Comparison of ENCODE assay signal across 28 cellular contexts in the genomic region with DNA sequence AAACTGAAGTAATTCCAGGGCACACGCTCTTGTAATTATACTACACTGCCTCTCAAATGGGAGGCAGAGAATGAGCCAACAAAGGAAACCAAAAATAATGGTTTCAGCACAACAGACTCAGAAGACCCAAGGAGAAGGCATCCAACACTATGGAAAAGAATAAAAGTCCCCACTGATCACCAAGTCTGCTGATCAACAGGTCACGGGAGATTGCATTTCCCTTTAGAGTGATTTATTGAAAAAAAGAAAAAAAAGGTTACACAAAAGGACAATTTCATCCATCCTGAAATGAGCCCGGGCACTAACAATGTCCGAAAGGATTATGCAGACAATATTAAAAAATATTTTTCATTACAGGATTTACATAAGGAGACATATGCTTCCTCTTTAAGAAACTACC. TPM values are rescaled to one million over a fixed set of nuclear protein-coding genes. Genes with fewer than 3 reads are reported as not detected.
DNase-seq lines count a peak whose midpoint lies in the region; ATAC-seq, FAIRE-seq and TF ChIP-seq lines count a peak whose summit lies in the region.
"Had no signal": no experiment of that assay in that cellular context is flagged by ENCODE, and none has a peak within 500 bp of the region (broad histone marks: within the 10 kb centered on the region; RNA-seq: fewer than 3 reads in every experiment).

No MANE protein-coding gene starts in this region.

- no peak for TF ChIP-seq CTCF in A673 (conservative IDR thresholded peaks at IDR 0.05; ENCODE audit: low read depth, low read length)
- TF ChIP-seq CTCF in HEK293 (tag by site-specific recombination; IDR thresholded peaks at IDR 0.05) = no peak
- TF ChIP-seq CTCF in nephron progenitor cell (IDR thresholded peaks at IDR 0.05) = no peak

- H3K4me1 ChIP-seq in A673 (ENCODE audit: insufficient read depth, low read length, poor library complexity, severe bottlenecking) (peaks cover 50% of the 10 kb centered on the region), HEK293 (ENCODE audit: control insufficient read depth, insufficient read depth, low read length) (peaks cover 13% of the 10 kb centered on the region)
- H3K4me1 ChIP-seq: BE2C, BLaER1 had no signal

- H3K27ac ChIP-seq in A673 (ENCODE audit: low read depth, low read length, poor library complexity, severe bottlenecking) = peak overlapping the region; percentile 4
- H3K27ac ChIP-seq in HEK293 (ENCODE audit: extremely low read depth, low read depth, low read length) = no peak overlapping the region
- H3K27ac ChIP-seq in SK-N-MC = peak overlapping the region; percentile 77
- H3K27ac ChIP-seq: BLaER1 had no signal

- H3K9me3 ChIP-seq in A673 (ENCODE audit: low read depth, low read length, poor library complexity, severe bottlenecking) (no peaks in the 10 kb centered on the region), HEK293 (ENCODE audit: control insufficient read depth, insufficient read depth, low read depth, low read length) (no peaks in the 10 kb centered on the region), SK-N-MC (ENCODE audit: low read depth, low read length) (no peaks in the 10 kb centered on the region)
- H3K9me3 ChIP-seq: BE2C had no signal

- H3K4me3 ChIP-seq in A673 (ENCODE audit: low read depth, low read length, poor library complexity, severe bottlenecking) = no peak overlapping the region
- H3K4me3 ChIP-seq in HEK293 (ENCODE audit: low read depth, low read length) = no peak overlapping the region
- no peak overlapping the region for H3K4me3 ChIP-seq in SK-N-MC
- H3K4me3 ChIP-seq: BLaER1 had no signal

- CTCF ChIA-PET in A673 (lab: Charles Lee) = interaction anchor here (0.7 kb wide), 1 partner anchor 34 kb away, joined by 6 read pairs; no protein-coding TSS in a partner anchor
- CTCF ChIA-PET in HEK293 (lab: Yijun Ruan, JAX) = interaction anchor here (0.6 kb wide), 1 partner anchor 283 kb away, joined by 3 read pairs; no protein-coding TSS in a partner anchor

- FAIRE-seq in urothelium cell line (lab: Jason Lieb, UNC) = no peak
- FAIRE-seq: A204.1, GM12891, GM19239 had no signal

- no peak for ATAC-seq in naive thymus-derived CD8-positive, alpha-beta T cell
- no peak for ATAC-seq in HG03378 (IDR thresholded peaks at IDR 0.05; ENCODE audit: unreplicated experiment)

- intact Hi-C loops in A673 (cut with micrococcal nuclease; ENCODE audit: unreplicated experiment) = no loop called here

- peak overlapping the region; percentile 88 for H3K27ac Mint-ChIP-seq in nephron progenitor cell
- no peak overlapping the region for H3K27ac Mint-ChIP-seq in naive thymus-derived CD8-positive, alpha-beta T cell
- H3K27ac Mint-ChIP-seq: CD14-positive monocyte; CD4-positive, alpha-beta memory T cell; CD4-positive, CD25-positive, alpha-beta regulatory T cell; CD8-positive, alpha-beta memory T cell had no signal

- no peak overlapping the region for H3K4me3 Mint-ChIP-seq in nephron progenitor cell
- H3K4me3 Mint-ChIP-seq in naive thymus-derived CD8-positive, alpha-beta T cell = no peak overlapping the region
- H3K4me3 Mint-ChIP-seq: CD14-positive monocyte; CD4-positive, alpha-beta memory T cell; CD4-positive, CD25-positive, alpha-beta regulatory T cell; CD8-positive, alpha-beta memory T cell had no signal

- peaks cover 66% of the 10 kb centered on the region for H3K36me3 Mint-ChIP-seq in nephron progenitor cell (ENCODE audit: low read depth)
- H3K36me3 Mint-ChIP-seq in naive thymus-derived CD8-positive, alpha-beta T cell = no peaks in the 10 kb centered on the region
- H3K36me3 Mint-ChIP-seq: CD14-positive monocyte; CD4-positive, alpha-beta memory T cell; CD8-positive, alpha-beta memory T cell had no signal

- no peaks in the 10 kb centered on the region for H3K27me3 ChIP-seq in A673 (replicated peaks; ENCODE audit: insufficient read depth, low read depth, low read length, poor library complexity)
- H3K27me3 ChIP-seq: BE2C, BLaER1 had no signal

- H3K4me1 Mint-ChIP-seq in nephron progenitor cell = peaks cover 46% of the 10 kb centered on the region
- peaks cover 0 to 1% (median 0%) of the 10 kb centered on the region in 4 donors for H3K4me1 Mint-ChIP-seq in naive thymus-derived CD8-positive, alpha-beta T cell
- H3K4me1 Mint-ChIP-seq: CD4-positive, CD25-positive, alpha-beta regulatory T cell; CD8-positive, alpha-beta memory T cell had no signal

- BruUV-seq in A673 (replicated peaks; lab: Mats Ljungman, UMichigan) = no TSS peak

- DNase-seq in A673 (ENCODE audit: low spot score) = no peak
- no peak for DNase-seq in SK-N-MC (ENCODE audit: low read depth, low spot score)
- DNase-seq in nephron progenitor cell = no peak
- DNase-seq in naive thymus-derived CD8-positive, alpha-beta T cell = no peak
- no peak for DNase-seq in urothelium cell line (ENCODE audit: low spot score)
- DNase-seq in activated T-cell treated with anti-CD3 and anti-CD28 coated beads, Interleukin-2, amount 50 U/mL, for 1 hour = no peak
- DNase-seq: 8988T; ACHN; BE2C; C1 segment of cervical spinal cord; CD4-positive, alpha-beta memory T cell; CD4-positive, CD25-positive, alpha-beta regulatory T cell; CD8-positive, alpha-beta memory T cell; COR-L47; DMS 273 treated with DMSO at 0.1 percent for 48 hours; DMS153; DMS53; DMS79; DND-41; EL; GDM1 had no signal

- H3K9ac ChIP-seq in SK-N-MC (ENCODE audit: insufficient read length) = peak overlapping the region; percentile 47
- H3K9ac ChIP-seq: BLaER1 had no signal

- H3K27me3 Mint-ChIP-seq in nephron progenitor cell (ENCODE audit: low read depth, poor library complexity) = no peaks in the 10 kb centered on the region
- H3K27me3 Mint-ChIP-seq in naive thymus-derived CD8-positive, alpha-beta T cell = peaks cover 0 to 8% (median 3%) of the 10 kb centered on the region in 5 donors
- H3K27me3 Mint-ChIP-seq: CD4-positive, alpha-beta memory T cell; CD8-positive, alpha-beta memory T cell had no signal

- H3K36me3 ChIP-seq in A673 (ENCODE audit: insufficient read depth, low read length, poor library complexity, severe bottlenecking) = peaks cover 7% of the 10 kb centered on the region
- no peaks in the 10 kb centered on the region; a peak in 1 of 3 replicates for H3K36me3 ChIP-seq in HEK293 (ENCODE audit: control insufficient read depth in 2 of 2, insufficient read depth in 1 of 2, low read length in 2 of 2)
- H3K36me3 ChIP-seq in SK-N-MC (ENCODE audit: insufficient read depth, low read length) = peaks cover 44% of the 10 kb centered on the region
- H3K36me3 ChIP-seq: BE2C, BLaER1 had no signal

- peaks cover 38% of the 10 kb centered on the region for H3K9me3 Mint-ChIP-seq in nephron progenitor cell
- H3K9me3 Mint-ChIP-seq in naive thymus-derived CD8-positive, alpha-beta T cell = peaks cover 0 to 6% (median 3%) of the 10 kb centered on the region in 9 donors

- POLR2A ChIA-PET in A673 (lab: Charles Lee; ENCODE audit: low non-redundant PET) = no interaction called here
- POLR2A ChIA-PET in HEK293 (lab: Yijun Ruan, JAX) = no interaction called here
- POLR2A ChIA-PET in naive thymus-derived CD8-positive, alpha-beta T cell (lab: Charles Lee) = no interaction called here

TF ChIP-seq in HEK293, 187 proteins besides CTCF, POLR2A, EP300 and RAD21:
- TF ChIP-seq SCRT2 (tag by site-specific recombination; IDR thresholded peaks at IDR 0.05) (peak; percentile 67), SCRT1 (tag by site-specific recombination; IDR thresholded peaks at IDR 0.05; ENCODE audit: borderline replicate concordance) (peak; percentile 70; the same call in 1 of the 2 replicates)
- TF ChIP-seq, protein P1, sequence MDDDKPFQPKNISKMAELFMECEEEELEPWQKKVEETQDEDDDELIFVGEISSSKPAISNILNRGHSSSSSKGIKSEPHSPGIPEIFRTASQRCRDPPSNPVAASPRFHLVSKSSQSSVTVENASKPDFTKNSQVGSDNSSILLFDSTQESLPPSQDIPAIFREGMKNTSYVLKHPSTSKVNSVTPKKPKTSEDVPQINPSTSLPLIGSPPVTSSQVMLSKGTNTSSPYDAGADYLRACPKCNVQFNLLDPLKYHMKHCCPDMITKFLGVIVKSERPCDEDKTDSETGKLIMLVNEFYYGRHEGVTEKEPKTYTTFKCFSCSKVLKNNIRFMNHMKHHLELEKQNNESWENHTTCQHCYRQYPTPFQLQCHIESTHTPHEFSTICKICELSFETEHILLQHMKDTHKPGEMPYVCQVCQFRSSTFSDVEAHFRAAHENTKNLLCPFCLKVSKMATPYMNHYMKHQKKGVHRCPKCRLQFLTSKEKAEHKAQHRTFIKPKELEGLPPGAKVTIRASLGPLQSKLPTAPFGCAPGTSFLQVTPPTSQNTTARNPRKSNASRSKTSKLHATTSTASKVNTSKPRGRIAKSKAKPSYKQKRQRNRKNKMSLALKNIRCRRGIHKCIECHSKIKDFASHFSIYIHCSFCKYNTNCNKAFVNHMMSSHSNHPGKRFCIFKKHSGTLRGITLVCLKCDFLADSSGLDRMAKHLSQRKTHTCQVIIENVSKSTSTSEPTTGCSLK (tag by site-specific recombination; IDR thresholded peaks at IDR 0.05) = no peak

RNA-seq across cellular contexts. Expression of gene MYO10, which starts 28.8 kb away (rescaled TPM):
- 194 and 202 TPM in 2 replicates for total RNA-seq in A673 (2021)
- not detected for total RNA-seq in naive thymus-derived CD8-positive, alpha-beta T cell
- polyA plus RNA-seq in naive thymus-derived CD8-positive, alpha-beta T cell = under 1 TPM in 2 of 3 donors, not detected in 1; 0.02 to 0.07 TPM
- polyA plus RNA-seq: CD8-positive, alpha-beta memory T cell had no signal

Comparison
In these comparisons a context has a peak if more than half of its experiments do, and no peak if none do; other contexts are left out.
1. RNA of gene MYO10, which starts 28.8 kb away (total RNA-seq): 194 to 202 TPM in A673; not detected in naive thymus-derived CD8-positive, alpha-beta T cell; every median in the first group is over 100 times any median in the second.